In genomic region chr5:53342261-53342660, GRCh38 we compare ENCODE assay signal across 24 cellular contexts.
"Had no signal": no experiment of that assay in that cellular context is flagged by ENCODE, and none has a peak within 500 bp of the region (broad histone marks: within the 10 kb centered on the region; RNA-seq: fewer than 3 reads in every experiment).

No MANE protein-coding gene starts in this region.

- H3K27me3 ChIP-seq: heart left ventricle, neural progenitor cell, neutrophil, right atrium auricular region, tibial nerve, uterus had no signal

- FAIRE-seq: islet of Langerhans had no signal

- H3K9ac ChIP-seq: neural progenitor cell, parathyroid adenoma had no signal

- DNase-seq: heart left ventricle; hypothalamus; immature natural killer cell; left ventricle myocardium inferior; mesenchymal stem cell; naive B cell; natural killer cell; nephron progenitor cell; occipital lobe; stimulated activated CD4-positive, alpha-beta T cell treated with anti-CD3 and anti-CD28 coated beads, Interleukin-4, amount 100 ng/mL, for 4 hours; stimulated activated CD8-positive, alpha-beta memory T cell treated with anti-CD3 and anti-CD28 coated beads, Interleukin-4, amount 100 ng/mL, for 48 hours; stimulated activated naive CD4-positive, alpha-beta T cell treated with Interleukin-2 at 50 U/mL for 16 hours; stimulated activated naive CD8-positive, alpha-beta T cell treated with anti-CD3 and anti-CD28 coated beads, Interleukin-15, amount 100 ng/mL, for 72 hours; substantia nigra; uterus had no signal

- H3K4me1 ChIP-seq: left ventricle myocardium inferior, neural progenitor cell, parathyroid adenoma, right atrium auricular region, tibial nerve, uterus had no signal

- H3K79me2 ChIP-seq: parathyroid adenoma had no signal

- H3K4me3 ChIP-seq: heart left ventricle, left ventricle myocardium inferior, neural progenitor cell, right atrium auricular region, skin epidermis, tibial nerve, uterus had no signal

- H3K27ac ChIP-seq: heart left ventricle, left ventricle myocardium inferior, neural progenitor cell, neutrophil, parathyroid adenoma, right atrium auricular region, skin epidermis, tibial nerve, uterus had no signal

- H3K4me2 ChIP-seq: neural progenitor cell had no signal

- H3K36me3 ChIP-seq: heart left ventricle, left ventricle myocardium inferior, neural progenitor cell, neutrophil, right atrium auricular region, tibial nerve, uterus had no signal

- ATAC-seq: natural killer cell; sciatic nerve; stimulated activated memory B cell treated with anti-CD40 and anti-IgM and Interleukin-4, amounts not matched to agents 10 μg/mL and 1 μg/mL and 100 μg/mL, for 72 hours; stimulated activated naive CD8-positive, alpha-beta T cell treated with anti-CD3 and anti-CD28 coated beads, Interleukin-15, amount 100 ng/mL, for 72 hours had no signal
